ENCODE assay signal across 20 cellular contexts in genomic region chr16:31479752-31480151, GRCh38. TPM values are rescaled to one million over a fixed set of nuclear protein-coding genes. Genes with fewer than 3 reads are reported as not detected.
DNase-seq lines count a peak whose midpoint lies in the region; ATAC-seq, FAIRE-seq and TF ChIP-seq lines count a peak whose summit lies in the region.
"Had no signal": no experiment of that assay in that cellular context is flagged by ENCODE, and none has a peak within 500 bp of the region (broad histone marks: within the 10 kb centered on the region; RNA-seq: fewer than 3 reads in every experiment).

No MANE protein-coding gene starts in this region.

- no peaks in the 10 kb centered on the region for H3K27me3 ChIP-seq in endothelial cell of umbilical vein (ENCODE audit: control insufficient read depth in 2 of 2, insufficient read depth in 2 of 2, low read length in 2 of 2)
- no peaks in the 10 kb centered on the region for H3K27me3 ChIP-seq in small intestine (ENCODE audit: control insufficient read depth in 2 of 2, insufficient read depth in 2 of 2, low read length in 2 of 2)

- POLR2A ChIA-PET in endothelial cell of umbilical vein (lab: Charles Lee), result no interaction called here

- peak; percentile 28 for TF ChIP-seq POLR2A in endothelial cell of umbilical vein (IDR thresholded peaks at IDR 0.05; ENCODE audit: low read depth, low read length)

- peaks cover 0 to 9% of the 10 kb centered on the region in 2 donors for H3K27me3 Mint-ChIP-seq in natural killer cell (ENCODE audit: low read depth in 2 of 2)
- H3K27me3 Mint-ChIP-seq in natural killer cell treated with Interleukin-12 subunit alpha and Interleukin-12 subunit beta and Interleukin-15 and Interleukin-18, amount 100 ng/mL, for 72 hours, result no peaks in the 10 kb centered on the region
- H3K27me3 Mint-ChIP-seq: CD4-positive, alpha-beta memory T cell had no signal

- BruUV-seq in endothelial cell of umbilical vein (replicated peaks; lab: Mats Ljungman, UMichigan), result no TSS peak

- no peaks in the 10 kb centered on the region for H3K9me3 Mint-ChIP-seq in natural killer cell
- no peaks in the 10 kb centered on the region for H3K9me3 Mint-ChIP-seq in natural killer cell treated with Interleukin-12 subunit alpha and Interleukin-12 subunit beta and Interleukin-15 and Interleukin-18, amount 100 ng/mL, for 72 hours
- H3K9me3 Mint-ChIP-seq: HFFc6 had no signal

- peaks cover 5 to 21% of the 10 kb centered on the region in 2 donors for H3K4me1 Mint-ChIP-seq in natural killer cell
- H3K4me1 Mint-ChIP-seq in natural killer cell treated with Interleukin-12 subunit alpha and Interleukin-12 subunit beta and Interleukin-15 and Interleukin-18, amount 100 ng/mL, for 72 hours (ENCODE audit: low read depth in 2 of 2), result peaks cover 11 to 19% of the 10 kb centered on the region in 2 donors

- H3K4me1 ChIP-seq in endothelial cell of umbilical vein (ENCODE audit: control insufficient read depth, extremely low read depth, insufficient read depth, low read length), result peaks cover 10% of the 10 kb centered on the region
- peaks cover 0 to 12% of the 10 kb centered on the region in 2 donors for H3K4me1 ChIP-seq in small intestine (ENCODE audit: control insufficient read depth in 2 of 2, insufficient read depth in 1 of 2, low read depth in 1 of 2, low read length in 1 of 2)

- peaks cover 4 to 13% of the 10 kb centered on the region in 2 experiments for H3K36me3 ChIP-seq in endothelial cell of umbilical vein (ENCODE audit: control insufficient read depth in 2 of 2, extremely low read depth in 1 of 2, insufficient read depth in 2 of 2, low read length in 2 of 2)
- H3K36me3 ChIP-seq in small intestine (ENCODE audit: control insufficient read depth in 2 of 2, insufficient read depth in 2 of 2, low read length in 2 of 2), result no peaks in the 10 kb centered on the region

- no peak overlapping the region for H2AFZ ChIP-seq in endothelial cell of umbilical vein (ENCODE audit: low read depth, low read length)

- peak overlapping the region; percentile 22 for H3K4me3 Mint-ChIP-seq in natural killer cell
- H3K4me3 Mint-ChIP-seq in natural killer cell treated with Interleukin-12 subunit alpha and Interleukin-12 subunit beta and Interleukin-15 and Interleukin-18, amount 100 ng/mL, for 72 hours, result no peak overlapping the region
- H3K4me3 Mint-ChIP-seq: HFFc6 had no signal

- TF ChIP-seq CTCF in natural killer cell (IDR thresholded peaks at IDR 0.05), result no peak
- no peak for TF ChIP-seq CTCF in endothelial cell of umbilical vein (IDR thresholded peaks at IDR 0.05; ENCODE audit: extremely low read depth in 1 of 2, insufficient read depth in 1 of 2, low read depth in 1 of 2, low read length in 2 of 2)

- no peak overlapping the region for H3K9ac ChIP-seq in endothelial cell of umbilical vein (replicated peaks; ENCODE audit: extremely low read depth, insufficient read depth, low read length)

- CTCF ChIA-PET in endothelial cell of umbilical vein (lab: Charles Lee), result interaction anchor here (3.4 kb wide), 1 partner anchor 20 kb away, joined by 13 read pairs; the partner anchor contains the start of gene ARMC5

- no peaks in the 10 kb centered on the region for H3K36me3 Mint-ChIP-seq in natural killer cell
- H3K36me3 Mint-ChIP-seq in natural killer cell treated with Interleukin-12 subunit alpha and Interleukin-12 subunit beta and Interleukin-15 and Interleukin-18, amount 100 ng/mL, for 72 hours, result no peaks in the 10 kb centered on the region
- H3K36me3 Mint-ChIP-seq: CD4-positive, alpha-beta memory T cell had no signal

- H3K9me3 ChIP-seq in endothelial cell of umbilical vein (replicated peaks; ENCODE audit: control insufficient read depth, insufficient read depth, low read length) (no peaks in the 10 kb centered on the region), small intestine (ENCODE audit: control insufficient read depth, low read depth) (no peaks in the 10 kb centered on the region)

- H3K27ac ChIP-seq in endothelial cell of umbilical vein (ENCODE audit: insufficient read depth, low read depth, low read length) (no peak overlapping the region), small intestine (ENCODE audit: low read depth in 1 of 2, low read length in 1 of 2) (peak overlapping the region in 1 of 2 donors; percentile 54)
- H3K27ac ChIP-seq: C4-2B, HL-60 had no signal

- intact Hi-C loops in natural killer cell (cut with micrococcal nuclease) (no loop called here), endothelial cell of umbilical vein (cut with micrococcal nuclease) (no loop called here)

- no peaks in the 10 kb centered on the region for H3K9me1 ChIP-seq in endothelial cell of umbilical vein (replicated peaks; ENCODE audit: control insufficient read depth, extremely low read depth, insufficient read depth, low read length)

- H3K27ac Mint-ChIP-seq in natural killer cell, result no peak overlapping the region
- no peak overlapping the region for H3K27ac Mint-ChIP-seq in natural killer cell treated with Interleukin-12 subunit alpha and Interleukin-12 subunit beta and Interleukin-15 and Interleukin-18, amount 100 ng/mL, for 72 hours
- H3K27ac Mint-ChIP-seq: HFFc6 had no signal

- FAIRE-seq in endothelial cell of umbilical vein (lab: Jason Lieb, UNC) (no peak), small intestine (lab: Jason Lieb, UNC) (no peak)
- FAIRE-seq: A204.1 had no signal

- dilution Hi-C loops in endothelial cell of umbilical vein (cut with MboI; ENCODE audit: extremely low pct_ligation_motif_present, low sequenced_read_pairs), result no loop called here

- H3K4me2 ChIP-seq in endothelial cell of umbilical vein (ENCODE audit: insufficient read depth, low read length), result no peak overlapping the region

- H4K20me1 ChIP-seq in endothelial cell of umbilical vein (replicated peaks; ENCODE audit: control insufficient read depth, extremely low read depth, insufficient read depth, low read length), result no peaks in the 10 kb centered on the region

- 34 to 72% (median 46%) methylated on average over 9 of the region's 9 CpGs for WGBS in small intestine, 3 donors

- H3K79me2 ChIP-seq in endothelial cell of umbilical vein (ENCODE audit: control insufficient read depth, insufficient read depth, low read length), result peaks cover 3% of the 10 kb centered on the region

- no peak for ATAC-seq in natural killer cell
- no peak for ATAC-seq in natural killer cell treated with Interleukin-12 subunit alpha and Interleukin-12 subunit beta and Interleukin-15 and Interleukin-18, amount 100 ng/mL, for 72 hours
- ATAC-seq: HCT116 had no signal

- H3K4me3 ChIP-seq in endothelial cell of umbilical vein (replicated peaks in 1 of 3; ENCODE audit: insufficient read depth in 1 of 3, low read depth in 1 of 3, low read length in 3 of 3) (no peak overlapping the region), small intestine (ENCODE audit: low read depth in 1 of 2, low read length in 2 of 2) (no peak overlapping the region)

- DNase-seq in natural killer cell (no peak), endothelial cell of umbilical vein (ENCODE audit: low read depth, low spot score) (no peak), small intestine (peak; percentile 81), AML-193 (lab: John Stamatoyannopoulos, UW) (no peak), DMS114 treated with DMSO at 0.1 percent for 48 hours (lab: John Stamatoyannopoulos, UW; ENCODE audit: unreplicated experiment) (no peak)
- DNase-seq in natural killer cell treated with Interleukin-12 subunit alpha and Interleukin-12 subunit beta and Interleukin-15 and Interleukin-18, amount 100 ng/mL, for 72 hours (ENCODE audit: low spot score), result no peak
- DNase-seq: ACHN; CD4-positive, alpha-beta memory T cell; DMS79 treated with DMSO at 0.1 percent for 48 hours; GF-D8; GOT3; H7; HFFc6; IMR-90 had no signal

RNA-seq across cellular contexts. Expression of gene SLC5A2, which starts 3.2 kb away (rescaled TPM):
- total RNA-seq in natural killer cell, result under 1 TPM in 2 of 3 donors, not detected in 1; 0.20 to 0.96 TPM
- total RNA-seq in natural killer cell treated with Interleukin-12 subunit alpha and Interleukin-12 subunit beta and Interleukin-15 and Interleukin-18, amount 100 ng/mL, for 72 hours, result not detected
- total RNA-seq in endothelial cell of umbilical vein, result not detected in 2 replicates
- 0.03 TPM in 1 of 2 replicates, not detected in the other for polyA plus RNA-seq in endothelial cell of umbilical vein
- polyA plus RNA-seq in endothelial cell of umbilical vein (2011; cell fraction: cytosol; rRNA removed), result not detected in 2 replicates
- 0.04 TPM in 1 of 2 replicates, not detected in the other for polyA plus RNA-seq in endothelial cell of umbilical vein (2011; cell fraction: nucleus; rRNA removed)
- 0.23 and 5.9 TPM in 2 replicates for polyA plus RNA-seq in endothelial cell of umbilical vein (2012)
- 0.27 TPM in 1 of 2 replicates, not detected in the other for polyA minus RNA-seq in endothelial cell of umbilical vein
- not detected for polyA minus RNA-seq in endothelial cell of umbilical vein (2011; cell fraction: cytosol; rRNA and poly(A)+ RNA removed)
- not detected in 2 replicates for polyA minus RNA-seq in endothelial cell of umbilical vein (2011; cell fraction: nucleus; rRNA and poly(A)+ RNA removed)
- 1 to 10 TPM in 2 of 3 donors, under 1 TPM in 1; 0.81 to 1.8 (median 1.3) TPM for polyA plus RNA-seq in small intestine
- total RNA-seq: HT1080, IMR-90 had no signal
- polyA plus RNA-seq: BJ, IMR-90 had no signal

RNA-seq across cellular contexts. Expression of gene TGFB1I1, which starts 7.8 kb away (rescaled TPM):
- total RNA-seq in natural killer cell (1 to 10 TPM in 1 of 3 donors, under 1 TPM in 2; 0.72 to 1.3 (median 0.78) TPM), endothelial cell of umbilical vein (115 and 123 TPM in 2 replicates)
- total RNA-seq in natural killer cell treated with Interleukin-12 subunit alpha and Interleukin-12 subunit beta and Interleukin-15 and Interleukin-18, amount 100 ng/mL, for 72 hours, result under 1 TPM; 0.55 to 0.75 TPM
- polyA plus RNA-seq in endothelial cell of umbilical vein (73.3 and 73.7 TPM in 2 replicates), small intestine (10 to 100 TPM in 1 of 3 donors, 1 to 10 TPM in 2; 1.6 to 20.1 (median 7.8) TPM)
- polyA plus RNA-seq in endothelial cell of umbilical vein (2011; cell fraction: cytosol; rRNA removed), result 75.0 and 81.6 TPM in 2 replicates
- polyA plus RNA-seq in endothelial cell of umbilical vein (2011; cell fraction: nucleus; rRNA removed), result 141 and 151 TPM in 2 replicates
- polyA plus RNA-seq in endothelial cell of umbilical vein (2012), result 72.1 and 74.0 TPM in 2 replicates
- polyA minus RNA-seq in endothelial cell of umbilical vein, result 27.0 and 31.3 TPM in 2 replicates
- polyA minus RNA-seq in endothelial cell of umbilical vein (2011; cell fraction: cytosol; rRNA and poly(A)+ RNA removed), result 14.0 TPM
- polyA minus RNA-seq in endothelial cell of umbilical vein (2011; cell fraction: nucleus; rRNA and poly(A)+ RNA removed), result 36.3 and 39.4 TPM in 2 replicates

RNA-seq across cellular contexts. Expression of gene ARMC5, which starts 20.5 kb away (rescaled TPM):
- total RNA-seq in natural killer cell (10 to 100 TPM; 10.4 to 22.8 (median 16.6) TPM), endothelial cell of umbilical vein (17.3 and 17.9 TPM in 2 replicates)
- 10 to 100 TPM; 31.6 to 36.0 TPM for total RNA-seq in natural killer cell treated with Interleukin-12 subunit alpha and Interleukin-12 subunit beta and Interleukin-15 and Interleukin-18, amount 100 ng/mL, for 72 hours
- polyA plus RNA-seq in endothelial cell of umbilical vein (17.3 and 18.8 TPM in 2 replicates), small intestine (10 to 100 TPM; 12.3 to 20.5 (median 15.0) TPM)
- 6.8 and 11.3 TPM in 2 replicates for polyA plus RNA-seq in endothelial cell of umbilical vein (2011; cell fraction: cytosol; rRNA removed)
- 26.1 and 28.4 TPM in 2 replicates for polyA plus RNA-seq in endothelial cell of umbilical vein (2011; cell fraction: nucleus; rRNA removed)
- 8.8 and 10.3 TPM in 2 replicates for polyA plus RNA-seq in endothelial cell of umbilical vein (2012)
- polyA minus RNA-seq in endothelial cell of umbilical vein, result 9.6 and 13.0 TPM in 2 replicates
- 7.6 TPM for polyA minus RNA-seq in endothelial cell of umbilical vein (2011; cell fraction: cytosol; rRNA and poly(A)+ RNA removed)
- 9.5 and 15.0 TPM in 2 replicates for polyA minus RNA-seq in endothelial cell of umbilical vein (2011; cell fraction: nucleus; rRNA and poly(A)+ RNA removed)

RNA-seq across cellular contexts. Expression of gene RUSF1, which starts 28.4 kb away (rescaled TPM):
- total RNA-seq in natural killer cell (10 to 100 TPM; 50.2 to 61.5 (median 51.9) TPM), endothelial cell of umbilical vein (36.4 and 36.8 TPM in 2 replicates)
- 10 to 100 TPM; 42.1 to 48.5 TPM for total RNA-seq in natural killer cell treated with Interleukin-12 subunit alpha and Interleukin-12 subunit beta and Interleukin-15 and Interleukin-18, amount 100 ng/mL, for 72 hours
- polyA plus RNA-seq in endothelial cell of umbilical vein (40.1 and 40.3 TPM in 2 replicates), small intestine (10 to 100 TPM; 27.3 to 74.0 (median 29.5) TPM)
- 18.2 and 23.8 TPM in 2 replicates for polyA plus RNA-seq in endothelial cell of umbilical vein (2011; cell fraction: cytosol; rRNA removed)
- polyA plus RNA-seq in endothelial cell of umbilical vein (2011; cell fraction: nucleus; rRNA removed), result 93.9 and 115 TPM in 2 replicates
- 29.6 and 38.6 TPM in 2 replicates for polyA plus RNA-seq in endothelial cell of umbilical vein (2012)
- 39.5 and 62.9 TPM in 2 replicates for polyA minus RNA-seq in endothelial cell of umbilical vein
- 20.0 TPM for polyA minus RNA-seq in endothelial cell of umbilical vein (2011; cell fraction: cytosol; rRNA and poly(A)+ RNA removed)
- polyA minus RNA-seq in endothelial cell of umbilical vein (2011; cell fraction: nucleus; rRNA and poly(A)+ RNA removed), result 30.4 and 36.4 TPM in 2 replicates

RNA-seq across cellular contexts. Expression of gene ZNF843, which starts 37.2 kb away (rescaled TPM):
- total RNA-seq in natural killer cell (under 1 TPM; 0.14 to 0.50 (median 0.23) TPM), endothelial cell of umbilical vein (0.16 and 0.24 TPM in 2 replicates)
- under 1 TPM in 1 of 2 donors, not detected in 1; 0.17 TPM for total RNA-seq in natural killer cell treated with Interleukin-12 subunit alpha and Interleukin-12 subunit beta and Interleukin-15 and Interleukin-18, amount 100 ng/mL, for 72 hours
- polyA plus RNA-seq in endothelial cell of umbilical vein (0.14 and 0.41 TPM in 2 replicates), small intestine (under 1 TPM; 0.30 to 0.54 (median 0.45) TPM)
- 0.10 and 0.16 TPM in 2 replicates for polyA plus RNA-seq in endothelial cell of umbilical vein (2011; cell fraction: cytosol; rRNA removed)
- 0.14 TPM in 1 of 2 replicates, not detected in the other for polyA plus RNA-seq in endothelial cell of umbilical vein (2011; cell fraction: nucleus; rRNA removed)
- 0.27 and 0.31 TPM in 2 replicates for polyA plus RNA-seq in endothelial cell of umbilical vein (2012)
- 0.21 and 0.44 TPM in 2 replicates for polyA minus RNA-seq in endothelial cell of umbilical vein
- not detected for polyA minus RNA-seq in endothelial cell of umbilical vein (2011; cell fraction: cytosol; rRNA and poly(A)+ RNA removed)
- not detected in 2 replicates for polyA minus RNA-seq in endothelial cell of umbilical vein (2011; cell fraction: nucleus; rRNA and poly(A)+ RNA removed)
- total RNA-seq: HT1080 had no signal
- polyA plus RNA-seq: CD4-positive, alpha-beta memory T cell had no signal

Comparison
In these comparisons a context has a peak if more than half of its experiments do, and no peak if none do; other contexts are left out.
1. RNA of gene TGFB1I1, which starts 7.8 kb away (total RNA-seq): 115 to 123 TPM in endothelial cell of umbilical vein; 0.72 to 1.3 TPM in natural killer cell and 0.55 to 0.75 TPM in natural killer cell treated with Interleukin-12 subunit alpha and Interleukin-12 subunit beta and Interleukin-15 and Interleukin-18, amount 100 ng/mL, for 72 hours; every median in the first group is over 10 times any median in the second.